19 cellular contexts compared by ENCODE assay signal in the genomic region with DNA sequence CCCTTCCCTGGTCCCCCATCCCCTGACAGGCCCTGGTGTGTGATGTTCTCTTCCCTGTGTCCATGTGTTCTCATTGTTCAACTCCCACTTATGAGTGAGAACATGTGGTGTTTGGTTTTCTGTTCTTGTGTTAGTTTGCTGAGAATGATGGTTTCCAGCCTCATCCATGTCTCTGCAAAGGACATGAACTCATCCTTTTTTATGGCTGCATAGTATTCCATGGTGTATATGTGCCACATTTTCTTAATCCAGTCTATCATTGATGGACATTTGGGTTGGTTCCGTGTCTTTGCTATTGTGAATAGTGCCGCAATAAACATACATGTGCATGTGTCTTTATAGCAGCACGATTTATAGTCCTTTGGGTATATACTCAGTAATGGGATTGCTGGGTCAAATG. TPM values are rescaled to one million over a fixed set of nuclear protein-coding genes. Genes with fewer than 3 reads are reported as not detected.
"Had no signal": no experiment of that assay in that cellular context is flagged by ENCODE, and none has a peak within 500 bp of the region (broad histone marks: within the 10 kb centered on the region; RNA-seq: fewer than 3 reads in every experiment).

No MANE protein-coding gene starts in this region.

RNA-seq across cellular contexts. Expression of a gene that starts 10.2 kb away (rescaled TPM):
- total RNA-seq: activated naive CD4-positive, alpha-beta T cell treated with anti-CD3 and anti-CD28 coated beads for 36 hours; activated naive CD4-positive, alpha-beta T cell treated with anti-CD3 and anti-CD28 coated beads, Interleukin-2, amount 50 U/mL, for 72 hours; activated naive CD8-positive, alpha-beta T cell treated with anti-CD3 and anti-CD28 coated beads for 36 hours; activated naive CD8-positive, alpha-beta T cell treated with anti-CD3 and anti-CD28 coated beads, Interleukin-2, amount 10 ng/mL, durations not matched to agents 7 days and 5 days; activated T-cell treated with anti-CD3 and anti-CD28 coated beads, Interleukin-2, amount 50 U/mL, for 4 hours; activated T-cell treated with anti-CD3 and anti-CD28 coated beads, Interleukin-2, amount 50 U/mL, for 72 hours; activated T-helper 1 cell treated with anti-CD3 and anti-CD28 coated beads, Interleukin-12 subunit alpha, Interleukin-12 subunit beta, Interleukin-2, Interleukin-4 antibody, amounts not matched to agents 30 ng/mL and 10 ng/mL and 1 ng/mL, durations not matched to agents 14 hours and 24 hours and 36 hours; activated T-helper 17 cell treated with anti-CD3 and anti-CD28 coated beads, Interleukin-2, amount 50 U/mL, for 72 hours; activated T-helper 2 cell treated with anti-CD3 and anti-CD28 coated beads, Interferon-gamma antibody, Interleukin-2, Interleukin-4, amounts not matched to agents 10 μg/mL and 5 μg/mL and 100 μg/mL, durations not matched to agents 14 hours and 24 hours and 36 hours; adrenal gland; ascending aorta; bronchial epithelial cell; cardiac muscle cell; cardiac septum; cerebellum had no signal
- polyA plus RNA-seq: adipose tissue, adrenal gland, aorta, cardiac muscle cell had no signal

RNA-seq across cellular contexts. Expression of a gene that starts 23.7 kb away (rescaled TPM):
- total RNA-seq: activated naive CD4-positive, alpha-beta T cell treated with anti-CD3 and anti-CD28 coated beads for 36 hours; activated naive CD4-positive, alpha-beta T cell treated with anti-CD3 and anti-CD28 coated beads, Interleukin-2, amount 50 U/mL, for 72 hours; activated naive CD8-positive, alpha-beta T cell treated with anti-CD3 and anti-CD28 coated beads for 36 hours; activated naive CD8-positive, alpha-beta T cell treated with anti-CD3 and anti-CD28 coated beads, Interleukin-2, amount 10 ng/mL, durations not matched to agents 7 days and 5 days; activated T-cell treated with anti-CD3 and anti-CD28 coated beads, Interleukin-2, amount 50 U/mL, for 4 hours; activated T-cell treated with anti-CD3 and anti-CD28 coated beads, Interleukin-2, amount 50 U/mL, for 72 hours; activated T-helper 1 cell treated with anti-CD3 and anti-CD28 coated beads, Interleukin-12 subunit alpha, Interleukin-12 subunit beta, Interleukin-2, Interleukin-4 antibody, amounts not matched to agents 30 ng/mL and 10 ng/mL and 1 ng/mL, durations not matched to agents 14 hours and 24 hours and 36 hours; activated T-helper 17 cell treated with anti-CD3 and anti-CD28 coated beads, Interleukin-2, amount 50 U/mL, for 72 hours; activated T-helper 2 cell treated with anti-CD3 and anti-CD28 coated beads, Interferon-gamma antibody, Interleukin-2, Interleukin-4, amounts not matched to agents 10 μg/mL and 5 μg/mL and 100 μg/mL, durations not matched to agents 14 hours and 24 hours and 36 hours; adrenal gland; aorta; ascending aorta; body of pancreas; bronchial epithelial cell; cardiac muscle cell; cardiac septum; cerebellum; chondrocyte had no signal
- polyA plus RNA-seq: adipose tissue, adrenal gland, aorta, cardiac muscle cell had no signal
